Comparison of ENCODE assay signal across 12 cellular contexts in the genomic region with DNA sequence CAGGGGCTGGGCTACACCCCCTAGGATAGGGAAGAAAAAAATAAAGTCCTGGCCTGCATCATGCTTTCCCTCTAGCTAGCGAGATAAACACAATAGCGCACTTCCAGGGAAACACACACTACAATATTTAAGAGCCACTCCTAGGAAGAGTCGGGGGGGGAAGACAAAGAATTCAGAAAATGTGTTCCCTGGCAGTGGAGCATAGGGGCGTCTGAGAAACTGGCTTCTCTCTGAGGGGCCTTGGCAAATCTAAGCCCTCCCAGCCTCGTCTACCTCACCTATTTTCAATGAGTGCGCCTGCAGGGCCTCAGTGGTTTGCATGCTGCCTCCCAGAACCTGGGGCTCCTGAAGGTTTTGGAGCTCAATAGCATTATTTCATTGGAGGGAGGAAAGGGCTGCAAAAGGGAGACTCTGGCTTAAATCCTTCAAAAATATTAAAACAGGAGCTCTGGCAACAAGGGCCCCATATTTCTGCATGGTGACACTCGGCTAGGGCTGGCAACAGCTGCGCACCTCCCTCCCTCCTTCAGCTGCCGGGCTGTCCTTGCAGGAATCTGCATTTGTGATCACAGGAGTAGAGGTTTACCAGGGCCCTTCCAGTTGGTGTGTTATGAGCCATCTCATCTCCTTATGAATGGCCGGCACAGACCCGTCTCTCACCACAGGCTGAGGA. TPM values are rescaled to one million over a fixed set of nuclear protein-coding genes. Genes with fewer than 3 reads are reported as not detected.
A peak's percentile ranks its signal among the peaks of the same experiment; 100 is the strongest.
DNase-seq lines count a peak whose midpoint lies in the region; ATAC-seq, FAIRE-seq and TF ChIP-seq lines count a peak whose summit lies in the region.
"Had no signal": no experiment of that assay in that cellular context is flagged by ENCODE, and none has a peak within 500 bp of the region (broad histone marks: within the 10 kb centered on the region; RNA-seq: fewer than 3 reads in every experiment).

No MANE protein-coding gene starts in this region.

- ATAC-seq in natural killer cell = no peak
- no peak for ATAC-seq in natural killer cell treated with Interleukin-12 subunit alpha and Interleukin-12 subunit beta and Interleukin-15 and Interleukin-18, amount 100 ng/mL, for 72 hours
- no peak for ATAC-seq in upper lobe of right lung
- ATAC-seq in HG03108 (IDR thresholded peaks at IDR 0.05; ENCODE audit: unreplicated experiment) = no peak

- peaks cover 94% of the 10 kb centered on the region for H3K79me2 ChIP-seq in astrocyte (ENCODE audit: insufficient read depth, low read length)

- no peak overlapping the region for H3K4me2 ChIP-seq in astrocyte (ENCODE audit: low read length)

- H3K27ac ChIP-seq in astrocyte (ENCODE audit: low read depth, low read length) (peak overlapping the region; percentile 9), upper lobe of right lung (peak overlapping the region; percentile 96)

- TF ChIP-seq CTCF in natural killer cell (IDR thresholded peaks at IDR 0.05) (no peak), astrocyte (IDR thresholded peaks at IDR 0.05; ENCODE audit: insufficient read depth, low read depth, low read length) (no peak), upper lobe of right lung (IDR thresholded peaks at IDR 0.05) (no peak)

- H2AFZ ChIP-seq in astrocyte (ENCODE audit: low read depth, low read length) = no peak overlapping the region

- FAIRE-seq in astrocyte (lab: Jason Lieb, UNC) = no peak
- FAIRE-seq: endometrium had no signal

- H3K9me3 ChIP-seq in astrocyte (ENCODE audit: insufficient read depth, low read depth, low read length) (no peaks in the 10 kb centered on the region), upper lobe of right lung (no peaks in the 10 kb centered on the region)

- H3K9ac ChIP-seq in astrocyte (ENCODE audit: low read length) = no peak overlapping the region

- H3K27ac Mint-ChIP-seq in natural killer cell (peak overlapping the region; percentile 92 to 93), astrocyte (ENCODE audit: unreplicated experiment) (peak overlapping the region; percentile 58)
- H3K27ac Mint-ChIP-seq in natural killer cell treated with Interleukin-12 subunit alpha and Interleukin-12 subunit beta and Interleukin-15 and Interleukin-18, amount 100 ng/mL, for 72 hours = peak overlapping the region in 1 of 2 donors; percentile 81
- H3K27ac Mint-ChIP-seq: nephron progenitor cell had no signal

- no peak overlapping the region for H3K4me3 ChIP-seq in astrocyte (ENCODE audit: insufficient read depth, low read depth, low read length)
- H3K4me3 ChIP-seq in upper lobe of right lung = no peak overlapping the region

- peaks cover 3% of the 10 kb centered on the region for H3K36me3 ChIP-seq in astrocyte (ENCODE audit: insufficient read depth, low read length)
- H3K36me3 ChIP-seq in upper lobe of right lung = no peaks in the 10 kb centered on the region

- intact Hi-C loops in natural killer cell (cut with micrococcal nuclease) (no loop called here), upper lobe of right lung (cut with DNase I) (no loop called here)

- H3K4me1 Mint-ChIP-seq in natural killer cell = peaks cover 60 to 68% of the 10 kb centered on the region in 2 donors
- peaks cover 50 to 51% of the 10 kb centered on the region in 2 donors for H3K4me1 Mint-ChIP-seq in natural killer cell treated with Interleukin-12 subunit alpha and Interleukin-12 subunit beta and Interleukin-15 and Interleukin-18, amount 100 ng/mL, for 72 hours (ENCODE audit: low read depth in 2 of 2)
- peaks cover 25% of the 10 kb centered on the region for H3K4me1 Mint-ChIP-seq in astrocyte (ENCODE audit: low read depth, unreplicated experiment)
- H3K4me1 Mint-ChIP-seq: nephron progenitor cell had no signal

- H3K9me3 Mint-ChIP-seq in natural killer cell (peaks cover 0 to 3% of the 10 kb centered on the region in 2 donors), astrocyte (ENCODE audit: unreplicated experiment) (peaks cover 4% of the 10 kb centered on the region)
- H3K9me3 Mint-ChIP-seq in natural killer cell treated with Interleukin-12 subunit alpha and Interleukin-12 subunit beta and Interleukin-15 and Interleukin-18, amount 100 ng/mL, for 72 hours = no peaks in the 10 kb centered on the region

- H3K27me3 Mint-ChIP-seq in natural killer cell (ENCODE audit: low read depth in 2 of 2) (no peaks in the 10 kb centered on the region), astrocyte (ENCODE audit: low read depth, unreplicated experiment) (no peaks in the 10 kb centered on the region)
- H3K27me3 Mint-ChIP-seq in natural killer cell treated with Interleukin-12 subunit alpha and Interleukin-12 subunit beta and Interleukin-15 and Interleukin-18, amount 100 ng/mL, for 72 hours = no peaks in the 10 kb centered on the region

- DNase-seq in natural killer cell = no peak
- DNase-seq in natural killer cell treated with Interleukin-12 subunit alpha and Interleukin-12 subunit beta and Interleukin-15 and Interleukin-18, amount 100 ng/mL, for 72 hours (ENCODE audit: low spot score) = no peak
- no peak for DNase-seq in astrocyte (ENCODE audit: low read depth)
- DNase-seq in myocyte (ENCODE audit: low read depth) = peak; percentile 86
- DNase-seq in upper lobe of right lung = no peak
- no peak for DNase-seq in stimulated activated CD4-positive, alpha-beta T cell treated with anti-CD3 and anti-CD28 coated beads, Interleukin-12 subunit alpha, Interleukin-12 subunit beta, amount 100 ng/mL, for 4 hours
- DNase-seq in NCI-H187 (lab: John Stamatoyannopoulos, UW) = no peak
- DNase-seq: activated CD8-positive, alpha-beta memory T cell treated with anti-CD3 and anti-CD28 coated beads, Interleukin-2, amount 50 U/mL, for 4 hours; nephron progenitor cell; T-helper 9 cell had no signal

- H3K4me3 Mint-ChIP-seq in natural killer cell (no peak overlapping the region), astrocyte (ENCODE audit: unreplicated experiment) (no peak overlapping the region)
- H3K4me3 Mint-ChIP-seq in natural killer cell treated with Interleukin-12 subunit alpha and Interleukin-12 subunit beta and Interleukin-15 and Interleukin-18, amount 100 ng/mL, for 72 hours = no peak overlapping the region
- H3K4me3 Mint-ChIP-seq: nephron progenitor cell had no signal

- H3K27me3 ChIP-seq in astrocyte (ENCODE audit: insufficient read depth, low read length) (no peaks in the 10 kb centered on the region), upper lobe of right lung (no peaks in the 10 kb centered on the region)

- H3K36me3 Mint-ChIP-seq in natural killer cell (no peaks in the 10 kb centered on the region), astrocyte (ENCODE audit: low read depth, unreplicated experiment) (peaks cover 10% of the 10 kb centered on the region)
- peaks cover 13% of the 10 kb centered on the region for H3K36me3 Mint-ChIP-seq in natural killer cell treated with Interleukin-12 subunit alpha and Interleukin-12 subunit beta and Interleukin-15 and Interleukin-18, amount 100 ng/mL, for 72 hours

- peaks cover 17% of the 10 kb centered on the region for H3K4me1 ChIP-seq in astrocyte (ENCODE audit: insufficient read depth, low read length)
- H3K4me1 ChIP-seq in upper lobe of right lung = peaks cover 87% of the 10 kb centered on the region

- peaks cover 78% of the 10 kb centered on the region for H4K20me1 ChIP-seq in astrocyte (ENCODE audit: insufficient read depth, low read length)

RNA-seq across cellular contexts. Expression of a gene that starts 10.8 kb away (rescaled TPM):
- total RNA-seq in natural killer cell = 100 to 1,000 TPM; 213 to 264 (median 245) TPM
- 100 to 1,000 TPM; 134 to 166 TPM for total RNA-seq in natural killer cell treated with Interleukin-12 subunit alpha and Interleukin-12 subunit beta and Interleukin-15 and Interleukin-18, amount 100 ng/mL, for 72 hours
- 102 and 122 TPM in 2 replicates for total RNA-seq in astrocyte
- total RNA-seq in myocyte = 219 and 266 TPM in 2 replicates
- polyA plus RNA-seq in myocyte (2012) = 136 TPM
- 287 TPM for total RNA-seq in upper lobe of right lung
